Comparison of ENCODE assay signal across 29 cellular contexts in genomic region chrX:74853255-74853654, GRCh38.
"Had no signal": no experiment of that assay in that cellular context is flagged by ENCODE, and none has a peak within 500 bp of the region (broad histone marks: within the 10 kb centered on the region; RNA-seq: fewer than 3 reads in every experiment).

No MANE protein-coding gene starts in this region.

- H3K27ac ChIP-seq: left lung, lower lobe of right lung, pancreas, psoas muscle, right atrium auricular region, right lobe of liver, stomach, testis, thyroid gland, transverse colon, upper lobe of left lung, vagina had no signal

- H3K4me3 Mint-ChIP-seq: immature natural killer cell; naive thymus-derived CD8-positive, alpha-beta T cell; nephron; neural crest cell; stimulated activated naive B cell treated with anti-CD40 and anti-IgM and Interleukin-4, amounts not matched to agents 10 μg/mL and 1 μg/mL and 100 μg/mL, for 72 hours had no signal

- H3K27me3 ChIP-seq: left lung, pancreas, right atrium auricular region, right lobe of liver, stomach, testis, thyroid gland, transverse colon, upper lobe of left lung, vagina had no signal

- ATAC-seq: left colon; left lung; lower lobe of right lung; naive thymus-derived CD8-positive, alpha-beta T cell; pancreas; psoas muscle; right lobe of liver; stimulated activated naive B cell treated with anti-CD40 and anti-IgM and Interleukin-4, amounts not matched to agents 10 μg/mL and 1 μg/mL and 100 μg/mL, for 72 hours; stimulated activated naive CD8-positive, alpha-beta T cell treated with anti-CD3 and anti-CD28 coated beads, Interleukin-15, Interleukin-2, amounts not matched to agents 100 U/mL and 50 U/mL, for 24 hours had no signal

- H3K27me3 Mint-ChIP-seq: naive thymus-derived CD8-positive, alpha-beta T cell; stimulated activated naive B cell treated with anti-CD40 and anti-IgM and Interleukin-4, amounts not matched to agents 10 μg/mL and 1 μg/mL and 100 μg/mL, for 72 hours had no signal

- FAIRE-seq: islet of Langerhans had no signal

- H3K9me3 ChIP-seq: testis, thyroid gland had no signal

- DNase-seq: hypothalamus; immature natural killer cell; kidney; left colon; left lung; lower lobe of right lung; mammary epithelial cell; mesenchymal stem cell; naive thymus-derived CD8-positive, alpha-beta T cell; nucleus accumbens; pancreas; posterior cingulate gyrus; psoas muscle; right lobe of liver; stimulated activated CD4-positive, alpha-beta T cell treated with anti-CD3 and anti-CD28 coated beads, Interleukin-1b, Interleukin-23, amount 100 ng/mL, for 48 hours; stimulated activated CD4-positive, alpha-beta T cell treated with anti-CD3 and anti-CD28 coated beads, Interleukin-4, amount 100 ng/mL, for 1 hour; stimulated activated naive B cell treated with anti-CD40 and anti-IgM and Interleukin-4, amounts not matched to agents 10 μg/mL and 1 μg/mL and 100 μg/mL, for 72 hours; stimulated activated naive CD8-positive, alpha-beta T cell treated with anti-CD3 and anti-CD28 coated beads, Interleukin-15, Interleukin-2, amounts not matched to agents 100 U/mL and 50 U/mL, for 24 hours; stomach; testis; thyroid gland; transverse colon; upper lobe of left lung had no signal

- H3K4me2 ChIP-seq: smooth muscle cell had no signal

- H3K4me1 Mint-ChIP-seq: immature natural killer cell; naive thymus-derived CD8-positive, alpha-beta T cell; nephron; neural crest cell; stimulated activated naive B cell treated with anti-CD40 and anti-IgM and Interleukin-4, amounts not matched to agents 10 μg/mL and 1 μg/mL and 100 μg/mL, for 72 hours had no signal

- H3K4me1 ChIP-seq: left lung, lower lobe of right lung, pancreas, psoas muscle, right atrium auricular region, right lobe of liver, stomach, testis, thyroid gland, transverse colon, upper lobe of left lung, vagina had no signal

- H3K27ac Mint-ChIP-seq: immature natural killer cell; naive thymus-derived CD8-positive, alpha-beta T cell; nephron; stimulated activated naive B cell treated with anti-CD40 and anti-IgM and Interleukin-4, amounts not matched to agents 10 μg/mL and 1 μg/mL and 100 μg/mL, for 72 hours had no signal
